In the genomic region with DNA sequence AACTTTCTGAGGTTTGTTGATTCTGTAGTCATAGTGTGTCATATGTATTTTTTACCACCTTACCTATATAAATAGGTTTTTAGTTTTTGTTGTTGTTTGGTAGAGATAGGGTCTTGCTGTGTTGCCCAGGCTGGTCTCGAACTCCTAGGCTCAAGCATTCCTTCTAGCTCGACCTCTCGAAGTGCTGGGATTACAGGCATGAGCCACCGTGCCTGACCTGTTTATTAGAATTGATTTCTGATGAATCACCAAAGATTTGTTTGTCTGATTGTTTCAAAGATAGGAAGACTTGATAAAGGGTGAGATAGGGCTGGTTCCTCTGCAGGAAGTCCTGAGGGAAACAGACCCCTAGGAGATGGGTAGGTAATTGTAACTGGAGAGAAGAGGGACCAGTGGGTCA, we compare ENCODE assay signal across 33 cellular contexts.
A peak's percentile ranks its signal among the peaks of the same experiment; 100 is the strongest.
DNase-seq lines count a peak whose midpoint lies in the region; ATAC-seq, FAIRE-seq and TF ChIP-seq lines count a peak whose summit lies in the region.
"Had no signal": no experiment of that assay in that cellular context is flagged by ENCODE, and none has a peak within 500 bp of the region (broad histone marks: within the 10 kb centered on the region; RNA-seq: fewer than 3 reads in every experiment).

No MANE protein-coding gene starts in this region.

- H3K9ac ChIP-seq in PC-3 (ENCODE audit: low read length) (no peak overlapping the region), endothelial cell of umbilical vein (replicated peaks; ENCODE audit: extremely low read depth, insufficient read depth, low read length) (no peak overlapping the region)

- H3K36me3 Mint-ChIP-seq in activated CD4-positive, alpha-beta T cell treated with anti-CD3 and anti-CD28 coated beads, Interleukin-2, amount 10 ng/mL, durations not matched to agents 24 days and 14 days (ENCODE audit: low read depth), result peaks cover 19% of the 10 kb centered on the region
- H3K36me3 Mint-ChIP-seq in activated CD4-positive, alpha-beta T cell treated with anti-CD3 and anti-CD28 coated beads for 36 hours (ENCODE audit: low read depth), result peaks cover 7% of the 10 kb centered on the region
- peaks cover 27% of the 10 kb centered on the region for H3K36me3 Mint-ChIP-seq in stimulated activated memory B cell treated with anti-CD40 and anti-IgM and Interleukin-4, amounts not matched to agents 10 μg/mL and 1 μg/mL and 100 μg/mL, for 72 hours
- H3K36me3 Mint-ChIP-seq: natural killer cell treated with Interleukin-12 subunit alpha and Interleukin-12 subunit beta and Interleukin-15 and Interleukin-18, amount 100 ng/mL, for 72 hours had no signal

- H3K9me1 ChIP-seq in endothelial cell of umbilical vein (replicated peaks; ENCODE audit: control insufficient read depth, extremely low read depth, insufficient read depth, low read length), result no peaks in the 10 kb centered on the region

- no peaks in the 10 kb centered on the region for H3K9me2 ChIP-seq in PC-3 (replicated peaks; ENCODE audit: low read length)

- H3K79me2 ChIP-seq in PC-3 (ENCODE audit: low read length) (peaks cover 88% of the 10 kb centered on the region), endothelial cell of umbilical vein (ENCODE audit: control insufficient read depth, insufficient read depth, low read length) (no peaks in the 10 kb centered on the region)

- H4K20me1 ChIP-seq in PC-3 (ENCODE audit: low read length) (peaks cover 14% of the 10 kb centered on the region; the same call in 1 of the 2 replicates), endothelial cell of umbilical vein (replicated peaks; ENCODE audit: control insufficient read depth, extremely low read depth, insufficient read depth, low read length) (peaks cover 3% of the 10 kb centered on the region)

- H3K4me2 ChIP-seq in PC-3 (ENCODE audit: low read length), result no peak overlapping the region
- no peak overlapping the region for H3K4me2 ChIP-seq in endothelial cell of umbilical vein (ENCODE audit: insufficient read depth, low read length)
- H3K4me2 ChIP-seq: hepatocyte had no signal

- H3K36me3 ChIP-seq in PC-3 (ENCODE audit: low read depth, low read length) (peaks cover 6% of the 10 kb centered on the region; the same call in 1 of the 2 replicates), endothelial cell of umbilical vein (ENCODE audit: control insufficient read depth in 2 of 2, extremely low read depth in 1 of 2, insufficient read depth in 2 of 2, low read length in 2 of 2) (no peaks in the 10 kb centered on the region)
- H3K36me3 ChIP-seq: gastroesophageal sphincter, lower lobe of right lung, suprapubic skin, upper lobe of right lung had no signal

- no peak overlapping the region for H3K27ac ChIP-seq in PC-3 (ENCODE audit: low read length)
- no peak overlapping the region for H3K27ac ChIP-seq in endothelial cell of umbilical vein (ENCODE audit: insufficient read depth, low read depth, low read length)
- H3K27ac ChIP-seq: gastroesophageal sphincter, hepatocyte, lower lobe of right lung, skin epidermis, suprapubic skin, upper lobe of right lung had no signal

- peaks cover 15% of the 10 kb centered on the region for H3K4me1 ChIP-seq in PC-3 (ENCODE audit: insufficient read depth, low read length)
- H3K4me1 ChIP-seq in endothelial cell of umbilical vein (ENCODE audit: control insufficient read depth, extremely low read depth, insufficient read depth, low read length), result peaks cover 4% of the 10 kb centered on the region
- H3K4me1 ChIP-seq: lower lobe of right lung, upper lobe of right lung had no signal

- no TSS peak for BruUV-seq in PC-3 (replicated peaks; lab: Mats Ljungman, UMichigan)
- no TSS peak for BruUV-seq in endothelial cell of umbilical vein (replicated peaks; lab: Mats Ljungman, UMichigan)

- TF ChIP-seq CTCF in PC-3 (conservative IDR thresholded peaks at IDR 0.05; ENCODE audit: low read depth, low read length) (no peak), endothelial cell of umbilical vein (IDR thresholded peaks at IDR 0.05; ENCODE audit: extremely low read depth in 1 of 2, insufficient read depth in 1 of 2, low read depth in 1 of 2, low read length in 2 of 2) (no peak)

- DNase-seq in activated CD4-positive, alpha-beta T cell treated with anti-CD3 and anti-CD28 coated beads, Interleukin-2, amount 10 ng/mL, durations not matched to agents 24 days and 14 days, result peak; percentile 27
- DNase-seq in activated CD4-positive, alpha-beta T cell treated with anti-CD3 and anti-CD28 coated beads for 36 hours, result no peak
- peak; percentile 61 for DNase-seq in PC-3
- no peak for DNase-seq in endothelial cell of umbilical vein (ENCODE audit: low read depth, low spot score)
- DNase-seq in NCI-H446 treated with DMSO at 0.1 percent for 48 hours (lab: John Stamatoyannopoulos, UW), result no peak
- DNase-seq: 8988T; activated CD4-positive, alpha-beta T cell treated with anti-CD3 and anti-CD28 coated beads for 48 hours; activated CD8-positive, alpha-beta memory T cell treated with anti-CD3 and anti-CD28 coated beads, Interleukin-2, amount 10 ng/mL, durations not matched to agents 7 days and 5 days; activated naive CD4-positive, alpha-beta T cell treated with Interleukin-2 at 50 U/mL for 16 hours; activated T-cell treated with anti-CD3 and anti-CD28 coated beads, Interleukin-2, amount 50 U/mL, for 4 hours; Calu3; central memory CD4-positive, alpha-beta T cell; DMS79; Kasumi-1; lower lobe of right lung; mucosa of descending colon; NCI-H1417 treated with DMSO at 0.1 percent for 48 hours; NCI-H2081; NCI-H526 treated with DMSO at 0.1 percent for 48 hours; NK-92 treated with Interleukin-12 subunit alpha and Interleukin-12 subunit beta, amount 100 ng/mL, for 24 hours; stimulated activated naive CD4-positive, alpha-beta T cell treated with Interleukin-2 at 50 U/mL for 16 hours; upper lobe of right lung had no signal

- FAIRE-seq in endothelial cell of umbilical vein (lab: Jason Lieb, UNC), result no peak
- FAIRE-seq: H54 had no signal

- no peak overlapping the region for H3K4me3 ChIP-seq in PC-3 (ENCODE audit: low read length)
- H3K4me3 ChIP-seq in endothelial cell of umbilical vein (replicated peaks in 1 of 3; ENCODE audit: insufficient read depth in 1 of 3, low read depth in 1 of 3, low read length in 3 of 3), result no peak overlapping the region
- H3K4me3 ChIP-seq: gastroesophageal sphincter, hepatocyte, lower lobe of right lung, mucosa of descending colon, skin epidermis, suprapubic skin, upper lobe of right lung had no signal

- H3K27ac Mint-ChIP-seq in activated CD4-positive, alpha-beta T cell treated with anti-CD3 and anti-CD28 coated beads, Interleukin-2, amount 10 ng/mL, durations not matched to agents 24 days and 14 days, result no peak overlapping the region
- H3K27ac Mint-ChIP-seq in activated CD4-positive, alpha-beta T cell treated with anti-CD3 and anti-CD28 coated beads for 36 hours, result no peak overlapping the region
- H3K27ac Mint-ChIP-seq in stimulated activated memory B cell treated with anti-CD40 and anti-IgM and Interleukin-4, amounts not matched to agents 10 μg/mL and 1 μg/mL and 100 μg/mL, for 72 hours, result peak overlapping the region; percentile 20
- H3K27ac Mint-ChIP-seq: activated CD8-positive, alpha-beta memory T cell treated with anti-CD3 and anti-CD28 coated beads, Interleukin-2, amount 10 ng/mL, durations not matched to agents 7 days and 5 days; T-helper 2 cell treated with Interferon-gamma antibody and Interleukin-4, amounts not matched to agents 5 μg/mL and 100 μg/mL, for 36 hours had no signal

- CTCF ChIA-PET in activated CD4-positive, alpha-beta T cell treated with anti-CD3 and anti-CD28 coated beads for 36 hours (lab: Charles Lee), result interaction anchor here (0.6 kb wide), 1 partner anchor 258 kb away, joined by 4 read pairs; no protein-coding TSS in a partner anchor
- CTCF ChIA-PET in PC-3 (lab: Charles Lee), result no interaction called here
- CTCF ChIA-PET in endothelial cell of umbilical vein (lab: Charles Lee), result no interaction called here

- H3K27me3 ChIP-seq in PC-3 (ENCODE audit: low read length), result no peaks in the 10 kb centered on the region
- no peaks in the 10 kb centered on the region for H3K27me3 ChIP-seq in endothelial cell of umbilical vein (ENCODE audit: control insufficient read depth in 2 of 2, insufficient read depth in 2 of 2, low read length in 2 of 2)
- H3K27me3 ChIP-seq: gastroesophageal sphincter, hepatocyte, suprapubic skin, upper lobe of right lung had no signal

- H2AFZ ChIP-seq in PC-3 (ENCODE audit: low read length), result no peak overlapping the region
- H2AFZ ChIP-seq in endothelial cell of umbilical vein (ENCODE audit: low read depth, low read length), result no peak overlapping the region
- H2AFZ ChIP-seq: hepatocyte had no signal

- dilution Hi-C loops in endothelial cell of umbilical vein (cut with MboI; ENCODE audit: extremely low pct_ligation_motif_present, low sequenced_read_pairs), result no loop called here

- no peak overlapping the region for H3K4me3 Mint-ChIP-seq in activated CD4-positive, alpha-beta T cell treated with anti-CD3 and anti-CD28 coated beads, Interleukin-2, amount 10 ng/mL, durations not matched to agents 24 days and 14 days
- no peak overlapping the region for H3K4me3 Mint-ChIP-seq in activated CD4-positive, alpha-beta T cell treated with anti-CD3 and anti-CD28 coated beads for 36 hours
- H3K4me3 Mint-ChIP-seq in stimulated activated memory B cell treated with anti-CD40 and anti-IgM and Interleukin-4, amounts not matched to agents 10 μg/mL and 1 μg/mL and 100 μg/mL, for 72 hours, result no peak overlapping the region
- H3K4me3 Mint-ChIP-seq: activated CD8-positive, alpha-beta memory T cell treated with anti-CD3 and anti-CD28 coated beads, Interleukin-2, amount 10 ng/mL, durations not matched to agents 7 days and 5 days; activated T-cell treated with anti-CD3 and anti-CD28 coated beads, Interleukin-2, amount 50 U/mL, for 4 hours; natural killer cell treated with Interleukin-12 subunit alpha and Interleukin-12 subunit beta and Interleukin-15 and Interleukin-18, amount 100 ng/mL, for 72 hours; T-helper 2 cell treated with Interferon-gamma antibody and Interleukin-4, amounts not matched to agents 5 μg/mL and 100 μg/mL, for 36 hours had no signal

- H3K4me1 Mint-ChIP-seq in activated CD4-positive, alpha-beta T cell treated with anti-CD3 and anti-CD28 coated beads, Interleukin-2, amount 10 ng/mL, durations not matched to agents 24 days and 14 days, result peaks cover 15% of the 10 kb centered on the region
- H3K4me1 Mint-ChIP-seq in activated CD4-positive, alpha-beta T cell treated with anti-CD3 and anti-CD28 coated beads for 36 hours, result peaks cover 21% of the 10 kb centered on the region
- H3K4me1 Mint-ChIP-seq in stimulated activated memory B cell treated with anti-CD40 and anti-IgM and Interleukin-4, amounts not matched to agents 10 μg/mL and 1 μg/mL and 100 μg/mL, for 72 hours, result peaks cover 35% of the 10 kb centered on the region

- no peaks in the 10 kb centered on the region for H3K9me3 Mint-ChIP-seq in activated CD4-positive, alpha-beta T cell treated with anti-CD3 and anti-CD28 coated beads, Interleukin-2, amount 10 ng/mL, durations not matched to agents 24 days and 14 days
- H3K9me3 Mint-ChIP-seq in activated CD4-positive, alpha-beta T cell treated with anti-CD3 and anti-CD28 coated beads for 36 hours (ENCODE audit: low read depth), result no peaks in the 10 kb centered on the region
- H3K9me3 Mint-ChIP-seq in stimulated activated memory B cell treated with anti-CD40 and anti-IgM and Interleukin-4, amounts not matched to agents 10 μg/mL and 1 μg/mL and 100 μg/mL, for 72 hours, result no peaks in the 10 kb centered on the region
- H3K9me3 Mint-ChIP-seq: activated T-cell treated with anti-CD3 and anti-CD28 coated beads, Interleukin-2, amount 50 U/mL, for 4 hours; natural killer cell treated with Interleukin-12 subunit alpha and Interleukin-12 subunit beta and Interleukin-15 and Interleukin-18, amount 100 ng/mL, for 72 hours; T-helper 2 cell treated with Interferon-gamma antibody and Interleukin-4, amounts not matched to agents 5 μg/mL and 100 μg/mL, for 36 hours had no signal

- no peaks in the 10 kb centered on the region for H3K27me3 Mint-ChIP-seq in activated CD4-positive, alpha-beta T cell treated with anti-CD3 and anti-CD28 coated beads, Interleukin-2, amount 10 ng/mL, durations not matched to agents 24 days and 14 days
- H3K27me3 Mint-ChIP-seq in activated CD4-positive, alpha-beta T cell treated with anti-CD3 and anti-CD28 coated beads for 36 hours, result no peaks in the 10 kb centered on the region
- no peaks in the 10 kb centered on the region for H3K27me3 Mint-ChIP-seq in stimulated activated memory B cell treated with anti-CD40 and anti-IgM and Interleukin-4, amounts not matched to agents 10 μg/mL and 1 μg/mL and 100 μg/mL, for 72 hours
- H3K27me3 Mint-ChIP-seq: activated CD8-positive, alpha-beta memory T cell treated with anti-CD3 and anti-CD28 coated beads, Interleukin-2, amount 10 ng/mL, durations not matched to agents 7 days and 5 days; natural killer cell treated with Interleukin-12 subunit alpha and Interleukin-12 subunit beta and Interleukin-15 and Interleukin-18, amount 100 ng/mL, for 72 hours had no signal

- no peaks in the 10 kb centered on the region for H3F3A ChIP-seq in PC-3 (ENCODE audit: low read length, unreplicated experiment)

- intact Hi-C loops in activated CD4-positive, alpha-beta T cell treated with anti-CD3 and anti-CD28 coated beads, Interleukin-2, amount 10 ng/mL, durations not matched to agents 24 days and 14 days (cut with micrococcal nuclease), result no loop called here
- intact Hi-C loops in activated CD4-positive, alpha-beta T cell treated with anti-CD3 and anti-CD28 coated beads for 36 hours (cut with DNase I, micrococcal nuclease), result no loop called here
- intact Hi-C loops in PC-3 (cut with micrococcal nuclease) (no loop called here), endothelial cell of umbilical vein (cut with micrococcal nuclease) (no loop called here)

- TF ChIP-seq POLR2A in endothelial cell of umbilical vein (IDR thresholded peaks at IDR 0.05; ENCODE audit: low read depth, low read length), result no peak

- H3K9me3 ChIP-seq in PC-3 (ENCODE audit: low read length), result no peaks in the 10 kb centered on the region
- no peaks in the 10 kb centered on the region for H3K9me3 ChIP-seq in endothelial cell of umbilical vein (replicated peaks; ENCODE audit: control insufficient read depth, insufficient read depth, low read length)
- H3K9me3 ChIP-seq: gastroesophageal sphincter, lower lobe of right lung, mucosa of descending colon, suprapubic skin, upper lobe of right lung had no signal

- no peak for ATAC-seq in activated CD4-positive, alpha-beta T cell treated with anti-CD3 and anti-CD28 coated beads for 36 hours
- ATAC-seq in PC-3, result peak; percentile 39; the same call in 1 of the 2 replicates
- ATAC-seq in stimulated activated memory B cell treated with anti-CD40 and anti-IgM and Interleukin-4, amounts not matched to agents 10 μg/mL and 1 μg/mL and 100 μg/mL, for 72 hours, result no peak
- ATAC-seq in GM19023 (IDR thresholded peaks at IDR 0.05; ENCODE audit: unreplicated experiment), result no peak
- ATAC-seq in GM21447 (IDR thresholded peaks at IDR 0.05; ENCODE audit: unreplicated experiment), result no peak
- ATAC-seq: activated CD8-positive, alpha-beta memory T cell treated with anti-CD3 and anti-CD28 coated beads, Interleukin-2, amount 10 ng/mL, durations not matched to agents 7 days and 5 days; activated T-cell treated with anti-CD3 and anti-CD28 coated beads, Interleukin-2, amount 50 U/mL, for 4 hours; gastroesophageal sphincter; lower lobe of right lung; mucosa of descending colon; natural killer cell treated with Interleukin-12 subunit alpha and Interleukin-12 subunit beta and Interleukin-15 and Interleukin-18, amount 100 ng/mL, for 72 hours; Right ventricle myocardium inferior; upper lobe of right lung had no signal

- POLR2A ChIA-PET in activated CD4-positive, alpha-beta T cell treated with anti-CD3 and anti-CD28 coated beads for 36 hours (lab: Charles Lee), result no interaction called here
- POLR2A ChIA-PET in PC-3 (lab: Charles Lee; ENCODE audit: unreplicated experiment) (interaction anchor here (0.5 kb wide), 1 partner anchor 61 kb away, joined by 5 read pairs; no protein-coding TSS in a partner anchor), endothelial cell of umbilical vein (lab: Charles Lee) (no interaction called here)

Comparison
In these comparisons a context has a peak if more than half of its experiments do, and no peak if none do; other contexts are left out.
1. DNase-seq: peak in activated CD4-positive, alpha-beta T cell treated with anti-CD3 and anti-CD28 coated beads, Interleukin-2, amount 10 ng/mL, durations not matched to agents 24 days and 14 days (single experiment) and PC-3 (single experiment); none in activated CD4-positive, alpha-beta T cell treated with anti-CD3 and anti-CD28 coated beads for 36 hours (single experiment), endothelial cell of umbilical vein (single experiment) and NCI-H446 treated with DMSO at 0.1 percent for 48 hours (single experiment).